Comparison of ENCODE assay signal across 15 cellular contexts in the genomic region with DNA sequence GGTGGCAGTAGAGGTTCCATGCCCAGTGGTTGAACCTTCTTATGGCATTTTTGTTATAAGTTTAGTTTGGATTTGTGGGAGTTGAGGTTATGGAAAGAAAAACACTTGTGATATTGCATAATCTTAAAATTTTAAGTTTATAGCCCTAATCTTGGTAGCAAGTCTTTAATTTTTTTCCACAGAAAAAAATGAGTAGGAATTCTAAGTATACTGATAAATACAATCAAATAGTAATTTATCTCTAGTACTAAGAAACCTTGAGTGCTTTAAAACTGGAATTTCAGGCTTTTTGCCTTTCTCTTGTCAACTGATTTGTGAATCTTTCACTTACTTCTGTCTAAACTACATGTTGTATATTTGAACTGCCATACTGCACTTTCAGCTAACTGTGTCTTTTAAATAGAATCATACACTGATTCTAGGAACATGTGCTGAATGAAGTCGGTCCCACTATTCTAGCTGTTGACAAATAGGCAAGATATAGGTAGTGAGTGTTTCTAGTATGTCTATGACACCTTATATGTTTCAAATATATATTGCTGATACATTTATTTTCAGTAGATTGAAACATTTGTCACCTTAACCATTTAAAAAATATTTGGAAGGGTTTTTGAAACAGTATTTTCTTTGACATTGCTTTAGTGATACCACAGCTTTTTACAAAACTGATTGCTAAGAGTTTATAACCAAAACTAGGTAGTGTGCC. TPM values are rescaled to one million over a fixed set of nuclear protein-coding genes. Genes with fewer than 3 reads are reported as not detected.
A peak's percentile ranks its signal among the peaks of the same experiment; 100 is the strongest.
DNase-seq lines count a peak whose midpoint lies in the region; ATAC-seq and TF ChIP-seq lines count a peak whose summit lies in the region.
"Had no signal": no experiment of that assay in that cellular context is flagged by ENCODE, and none has a peak within 500 bp of the region (broad histone marks: within the 10 kb centered on the region; RNA-seq: fewer than 3 reads in every experiment).

No MANE protein-coding gene starts in this region.

- H3K9me3 ChIP-seq in OCI-LY1 (ENCODE audit: low read length) (no peaks in the 10 kb centered on the region), endocrine pancreas (ENCODE audit: control insufficient read depth, low read length) (no peaks in the 10 kb centered on the region), osteoblast (ENCODE audit: low read depth, low read length) (no peaks in the 10 kb centered on the region)
- H3K9me3 ChIP-seq: thoracic aorta had no signal

- TF ChIP-seq CTCF in OCI-LY1 (IDR thresholded peaks at IDR 0.05; ENCODE audit: low read length), result no peak
- TF ChIP-seq CTCF in osteoblast (IDR thresholded peaks at IDR 0.05; ENCODE audit: extremely low read depth, low read depth, low read length), result no peak

- H3K4me1 ChIP-seq in OCI-LY1 (ENCODE audit: insufficient read depth, low read length, severe bottlenecking) (peaks cover 17% of the 10 kb centered on the region), endocrine pancreas (ENCODE audit: control insufficient read depth, insufficient read depth, low read length) (peaks cover 10% of the 10 kb centered on the region), osteoblast (ENCODE audit: insufficient read depth, low read length) (peaks cover 19% of the 10 kb centered on the region)

- H3K36me3 ChIP-seq in OCI-LY1 (ENCODE audit: insufficient read depth, low read length) (peaks cover 10% of the 10 kb centered on the region; the same call in 1 of the 2 replicates), endocrine pancreas (ENCODE audit: control insufficient read depth, insufficient read depth, low read length) (no peaks in the 10 kb centered on the region), osteoblast (ENCODE audit: insufficient read depth, low read length) (no peaks in the 10 kb centered on the region)
- H3K36me3 ChIP-seq: thoracic aorta had no signal

- no peaks in the 10 kb centered on the region for H4K20me1 ChIP-seq in OCI-LY1 (ENCODE audit: insufficient read depth, low read length)
- no peaks in the 10 kb centered on the region for H4K20me1 ChIP-seq in osteoblast (ENCODE audit: insufficient read depth, low read length)

- ATAC-seq in left lobe of liver, result no peak
- no peak for ATAC-seq in HG03280 (IDR thresholded peaks at IDR 0.05; ENCODE audit: unreplicated experiment)

- H3K4me2 ChIP-seq in OCI-LY1 (ENCODE audit: low read length), result peak overlapping the region; percentile 74; the same call in 1 of the 2 replicates
- H3K4me2 ChIP-seq in osteoblast (ENCODE audit: insufficient read depth, low read length), result peak overlapping the region; percentile 41

- no peaks in the 10 kb centered on the region for H3F3A ChIP-seq in OCI-LY1 (ENCODE audit: insufficient read depth, low read length)

- H3K79me2 ChIP-seq in OCI-LY1 (ENCODE audit: insufficient read depth, low read length), result peaks cover 9% of the 10 kb centered on the region; the same call in 1 of the 2 replicates
- H3K79me2 ChIP-seq in osteoblast (ENCODE audit: insufficient read depth, low read length), result no peaks in the 10 kb centered on the region

- H3K9ac ChIP-seq in OCI-LY1 (ENCODE audit: low read length) (no peak overlapping the region), endocrine pancreas (ENCODE audit: control insufficient read depth, insufficient read depth, low read length) (no peak overlapping the region)

- no peak overlapping the region for H3K4me3 ChIP-seq in OCI-LY1 (ENCODE audit: low read depth, low read length, poor library complexity, severe bottlenecking)
- peak overlapping the region; percentile 27 for H3K4me3 ChIP-seq in endocrine pancreas (ENCODE audit: control insufficient read depth, insufficient read depth, low read length)
- H3K4me3 ChIP-seq in osteoblast (ENCODE audit: insufficient read depth, low read length), result peak overlapping the region; percentile 4
- H3K4me3 ChIP-seq: thoracic aorta had no signal

- DNase-seq in DMS53 (lab: John Stamatoyannopoulos, UW) (peak; percentile 13), DMS53 treated with DMSO at 0.1 percent for 48 hours (lab: John Stamatoyannopoulos, UW; ENCODE audit: unreplicated experiment) (no peak), osteoblast (ENCODE audit: insufficient read length, low spot score, missing footprints) (no peak), left lobe of liver (ENCODE audit: low spot score) (no peak), NCI-H1417 (lab: John Stamatoyannopoulos, UW) (no peak)
- DNase-seq: foreskin fibroblast, NCI-H524 had no signal

- no peak overlapping the region for H3K27ac ChIP-seq in OCI-LY1 (ENCODE audit: low read depth, low read length, poor library complexity, severe bottlenecking)
- H3K27ac ChIP-seq in osteoblast (ENCODE audit: low read depth, low read length), result no peak overlapping the region
- H3K27ac ChIP-seq: 22Rv1, thoracic aorta had no signal

- no peaks in the 10 kb centered on the region for H3K9me2 ChIP-seq in OCI-LY1 (ENCODE audit: low read depth, low read length)

- H2AFZ ChIP-seq in OCI-LY1 (ENCODE audit: low read length), result no peak overlapping the region
- peak overlapping the region; percentile 21 for H2AFZ ChIP-seq in osteoblast (ENCODE audit: low read length)

- H3K27me3 ChIP-seq in OCI-LY1 (ENCODE audit: insufficient read depth, low read length) (no peaks in the 10 kb centered on the region), endocrine pancreas (ENCODE audit: control insufficient read depth, insufficient read depth, low read length) (no peaks in the 10 kb centered on the region), osteoblast (ENCODE audit: insufficient read depth, low read length) (peaks cover 6% of the 10 kb centered on the region)

RNA-seq across cellular contexts. Expression of gene PARD6B, which starts 2.4 kb away (rescaled TPM):
- total RNA-seq in osteoblast, result 0.72 and 0.88 TPM in 2 replicates
- 10.9 TPM for total RNA-seq in left lobe of liver

RNA-seq across cellular contexts. Expression of gene RIPOR3, which starts 42.5 kb away (rescaled TPM):
- total RNA-seq in osteoblast (1.1 and 2.4 TPM in 2 replicates), left lobe of liver (20.1 TPM)
- total RNA-seq: activated CD8-positive, alpha-beta memory T cell treated with anti-CD3 and anti-CD28 coated beads for 36 hours; dermis microvascular lymphatic vessel endothelial cell; HT1080 had no signal
